ENCODE assay signal across 24 cellular contexts in genomic region chr2:68514316-68514929, GRCh38. TPM values are rescaled to one million over a fixed set of nuclear protein-coding genes. Genes with fewer than 3 reads are reported as not detected.
A peak's percentile ranks its signal among the peaks of the same experiment; 100 is the strongest.
DNase-seq lines count a peak whose midpoint lies in the region; ATAC-seq, FAIRE-seq and TF ChIP-seq lines count a peak whose summit lies in the region.
"Had no signal": no experiment of that assay in that cellular context is flagged by ENCODE, and none has a peak within 500 bp of the region (broad histone marks: within the 10 kb centered on the region; RNA-seq: fewer than 3 reads in every experiment).

No MANE protein-coding gene starts in this region.

- no peaks in the 10 kb centered on the region for H3K9me3 ChIP-seq in body of pancreas
- no peaks in the 10 kb centered on the region for H3K9me3 ChIP-seq in HepG2 (ENCODE audit: low read length)
- no peaks in the 10 kb centered on the region for H3K9me3 ChIP-seq in mucosa of descending colon
- no peaks in the 10 kb centered on the region for H3K9me3 ChIP-seq in uterus

- H3K4me1 ChIP-seq in body of pancreas (peaks cover 7% of the 10 kb centered on the region), HepG2 (ENCODE audit: insufficient read depth, low read length) (no peaks in the 10 kb centered on the region), mucosa of descending colon (ENCODE audit: low read depth) (no peaks in the 10 kb centered on the region), uterus (no peaks in the 10 kb centered on the region)

- CTCF ChIA-PET in HepG2 (lab: Yijun Ruan, JAX; ENCODE audit: low intra/inter-chr PET ratio, low total read pairs), result no interaction called here

- no peak overlapping the region for H3K27ac Mint-ChIP-seq in natural killer cell treated with Interleukin-12 subunit alpha and Interleukin-12 subunit beta and Interleukin-15 and Interleukin-18, amount 100 ng/mL, for 72 hours
- H3K27ac Mint-ChIP-seq: B cell; CD8-positive, alpha-beta T cell had no signal

- no peaks in the 10 kb centered on the region for H3K27me3 Mint-ChIP-seq in natural killer cell treated with Interleukin-12 subunit alpha and Interleukin-12 subunit beta and Interleukin-15 and Interleukin-18, amount 100 ng/mL, for 72 hours
- H3K27me3 Mint-ChIP-seq: B cell; CD4-positive, CD25-positive, alpha-beta regulatory T cell had no signal

- H3K9me3 Mint-ChIP-seq in natural killer cell treated with Interleukin-12 subunit alpha and Interleukin-12 subunit beta and Interleukin-15 and Interleukin-18, amount 100 ng/mL, for 72 hours, result no peaks in the 10 kb centered on the region

- H3K36me3 Mint-ChIP-seq in natural killer cell treated with Interleukin-12 subunit alpha and Interleukin-12 subunit beta and Interleukin-15 and Interleukin-18, amount 100 ng/mL, for 72 hours, result no peaks in the 10 kb centered on the region
- H3K36me3 Mint-ChIP-seq: CD8-positive, alpha-beta T cell had no signal

- POLR2A ChIA-PET in HepG2 (lab: Yijun Ruan, JAX), result no interaction called here

- H3K9ac ChIP-seq in HepG2 (ENCODE audit: insufficient read depth, low read depth, low read length), result no peak overlapping the region
- H3K9ac ChIP-seq: BLaER1, GM23248 had no signal

- H3K4me3 ChIP-seq in body of pancreas, result no peak overlapping the region
- no peak overlapping the region for H3K4me3 ChIP-seq in HepG2 (replicated peaks in 1 of 3; ENCODE audit: insufficient read depth in 1 of 3, low read depth in 2 of 3, low read length in 3 of 3)
- H3K4me3 ChIP-seq in mucosa of descending colon, result no peak overlapping the region
- H3K4me3 ChIP-seq in uterus, result no peak overlapping the region
- H3K4me3 ChIP-seq: BLaER1, GM23248 had no signal

- no peak for FAIRE-seq in HepG2 (lab: Jason Lieb, UNC)
- FAIRE-seq: A204.1, D721Med, GM12891, GM18507, H1 had no signal

- TF ChIP-seq RAD21 in HepG2 (CRISPR knock-in tag; IDR thresholded peaks at IDR 0.05), result no peak

- no peaks in the 10 kb centered on the region for H3K79me2 ChIP-seq in HepG2 (ENCODE audit: insufficient read depth, low read length)

- H3K36me3 ChIP-seq in body of pancreas (replicated peaks in 1 of 2; ENCODE audit: insufficient read depth in 1 of 2, low read depth in 2 of 2) (no peaks in the 10 kb centered on the region), HepG2 (replicated peaks in 1 of 2; ENCODE audit: control insufficient read depth in 1 of 2, insufficient read depth in 2 of 2, low read length in 2 of 2) (no peaks in the 10 kb centered on the region), mucosa of descending colon (ENCODE audit: low read depth) (no peaks in the 10 kb centered on the region), uterus (no peaks in the 10 kb centered on the region)
- H3K36me3 ChIP-seq: BLaER1 had no signal

- WGBS in body of pancreas, 2 donors, result 20 to 33% methylated on average over 2 of the region's 2 CpGs
- WGBS in HepG2 (ENCODE audit: low lambda C conversion rate), result 2% methylated on average over 2 of the region's 2 CpGs

- TF ChIP-seq CTCF in body of pancreas (IDR thresholded peaks at IDR 0.05) (no peak), HepG2 (CRISPR knock-in tag; IDR thresholded peaks at IDR 0.05) (no peak), mucosa of descending colon (IDR thresholded peaks at IDR 0.05) (no peak), uterus (IDR thresholded peaks at IDR 0.05) (no peak)

- H3K27me3 ChIP-seq in body of pancreas (no peaks in the 10 kb centered on the region), HepG2 (ENCODE audit: control insufficient read depth in 1 of 2, insufficient read depth in 2 of 2, low read length in 2 of 2) (no peaks in the 10 kb centered on the region), uterus (no peaks in the 10 kb centered on the region)
- H3K27me3 ChIP-seq: BLaER1 had no signal

- no peak for TF ChIP-seq EP300 in HepG2 (IDR thresholded peaks at IDR 0.05; ENCODE audit: low read depth in 2 of 2, low read length in 2 of 2)
- TF ChIP-seq EP300 in HepG2 (CRISPR knock-in tag; IDR thresholded peaks at IDR 0.05; ENCODE audit: borderline replicate concordance), result no peak

- no TSS peak for BruUV-seq in HepG2 (replicated peaks; lab: Mats Ljungman, UMichigan)

- H3K4me2 ChIP-seq in HepG2 (ENCODE audit: low read depth, low read length), result no peak overlapping the region
- H3K4me2 ChIP-seq: BLaER1 had no signal

- H3K27ac ChIP-seq in body of pancreas (no peak overlapping the region), HepG2 (ENCODE audit: extremely low read length, insufficient read depth, low read length) (no peak overlapping the region), uterus (no peak overlapping the region)
- H3K27ac ChIP-seq: BLaER1, C4-2B, GM23248 had no signal

- TF ChIP-seq POLR2A in body of pancreas (IDR thresholded peaks at IDR 0.05), result no peak
- no peak for TF ChIP-seq POLR2A in HepG2 (IDR thresholded peaks at IDR 0.05; ENCODE audit: insufficient read depth in 1 of 2, low read depth in 2 of 2, low read length in 2 of 2)
- TF ChIP-seq POLR2A in uterus (IDR thresholded peaks at IDR 0.05), result no peak

- DNase-seq in body of pancreas, result peak in 1 of 4 donors; percentile 21
- no peak for DNase-seq in HepG2 (ENCODE audit: low spot score)
- peak in 1 of 3 donors; percentile 7 for DNase-seq in mucosa of descending colon
- no peak for DNase-seq in natural killer cell treated with Interleukin-12 subunit alpha and Interleukin-12 subunit beta and Interleukin-15 and Interleukin-18, amount 100 ng/mL, for 72 hours (ENCODE audit: low spot score)
- no peak for DNase-seq in DMS 273 (lab: John Stamatoyannopoulos, UW; ENCODE audit: unreplicated experiment)
- DNase-seq in A172 (ENCODE audit: low spot score), result no peak
- no peak for DNase-seq in uterus
- DNase-seq: CD4-positive, CD25-positive, alpha-beta regulatory T cell; CD8-positive, alpha-beta T cell; DMS53; DMS79 treated with DMSO at 0.1 percent for 48 hours; GF-D8; GM23248; H7; HCEC 1CT had no signal

- in situ Hi-C loops in HepG2 (cut with HindIII; ENCODE audit: extremely low pct_ligation_motif_present, low pct_unique_long_range_greater_than_20kb), result no loop called here

- no peak overlapping the region for H3K4me3 Mint-ChIP-seq in natural killer cell treated with Interleukin-12 subunit alpha and Interleukin-12 subunit beta and Interleukin-15 and Interleukin-18, amount 100 ng/mL, for 72 hours
- H3K4me3 Mint-ChIP-seq: B cell; CD4-positive, CD25-positive, alpha-beta regulatory T cell; CD8-positive, alpha-beta T cell had no signal

- ATAC-seq in body of pancreas (peak; percentile 52), HepG2 (peak; percentile 48; the same call in 2 of the 3 replicates), mucosa of descending colon (peak; percentile 33)
- ATAC-seq in natural killer cell treated with Interleukin-12 subunit alpha and Interleukin-12 subunit beta and Interleukin-15 and Interleukin-18, amount 100 ng/mL, for 72 hours, result no peak
- ATAC-seq: CD8-positive, alpha-beta T cell had no signal

- no peak overlapping the region for H2AFZ ChIP-seq in HepG2 (ENCODE audit: low read length)
- H2AFZ ChIP-seq: GM23248 had no signal

- no peaks in the 10 kb centered on the region for H3K4me1 Mint-ChIP-seq in natural killer cell treated with Interleukin-12 subunit alpha and Interleukin-12 subunit beta and Interleukin-15 and Interleukin-18, amount 100 ng/mL, for 72 hours (ENCODE audit: low read depth in 2 of 2)
- H3K4me1 Mint-ChIP-seq: B cell; CD4-positive, CD25-positive, alpha-beta regulatory T cell had no signal

- intact Hi-C loops in body of pancreas (cut with DNase I), result no loop called here
- intact Hi-C loops in HepG2 (cut with micrococcal nuclease; ENCODE audit: unreplicated experiment), result no loop called here
- intact Hi-C loops in mucosa of descending colon (cut with DNase I, micrococcal nuclease), result no loop called here
- intact Hi-C loops in uterus (cut with DNase I; ENCODE audit: low total_unique reads), result no loop called here

- H4K20me1 ChIP-seq in HepG2 (ENCODE audit: insufficient read depth, low read length), result no peaks in the 10 kb centered on the region
- H4K20me1 ChIP-seq: BLaER1 had no signal

RNA-seq across cellular contexts. Expression of gene APLF, which starts 47.0 kb away (rescaled TPM):
- total RNA-seq in body of pancreas (1 to 10 TPM; 3.9 to 4.0 TPM), HepG2 (2016; rRNA removed; fragmentation: Illumina TruSeq; extraction: Trizol) (2.0 and 2.2 TPM in 2 replicates), mucosa of descending colon (1 to 10 TPM; 1.9 to 9.7 (median 2.7) TPM), uterus (10 to 100 TPM; 11.3 to 25.9 (median 17.1) TPM)
- 13.5 and 14.5 TPM in 2 replicates for total RNA-seq in HepG2 (2016; cell fraction: cytosol; rRNA removed; fragmentation: Illumina TruSeq; extraction: Trizol; ENCODE audit: low read depth)
- total RNA-seq in HepG2 (2016; cell fraction: insoluble cytoplasmic fraction; rRNA removed; fragmentation: Illumina TruSeq; extraction: Trizol), result 1.7 and 2.3 TPM in 2 replicates
- 7.8 and 9.4 TPM in 2 replicates for total RNA-seq in HepG2 (2016; cell fraction: membrane; rRNA removed; fragmentation: Illumina TruSeq; extraction: Trizol)
- total RNA-seq in HepG2 (2016; cell fraction: nucleus; rRNA removed; fragmentation: Illumina TruSeq; extraction: Trizol), result 2.2 and 2.3 TPM in 2 replicates
- 0.45 and 0.57 TPM in 2 replicates for polyA plus RNA-seq in HepG2 (2011; rRNA removed)
- 0.24 and 0.33 TPM in 2 replicates for polyA plus RNA-seq in HepG2 (2011; cell fraction: cytosol; rRNA removed)
- 0.34 and 0.47 TPM in 2 replicates for polyA plus RNA-seq in HepG2 (2011; cell fraction: nucleus; rRNA removed)
- polyA plus RNA-seq in HepG2 (2012), result 0.60 and 0.76 TPM in 2 replicates
- 0.14 and 0.24 TPM in 2 replicates for polyA plus RNA-seq in HepG2 (2016; cell fraction: cytosol; fragmentation: Illumina TruSeq; extraction: Trizol; ENCODE audit: low read depth)
- polyA plus RNA-seq in HepG2 (2016; cell fraction: insoluble cytoplasmic fraction; fragmentation: Illumina TruSeq; extraction: Trizol; ENCODE audit: low read depth), result 1.5 and 2.1 TPM in 2 replicates
- polyA plus RNA-seq in HepG2 (2016; cell fraction: membrane; fragmentation: Illumina TruSeq; extraction: Trizol; ENCODE audit: low read depth), result 0.31 and 0.42 TPM in 2 replicates
- 1.4 and 1.7 TPM in 2 replicates for polyA plus RNA-seq in HepG2 (2016; cell fraction: nucleus; fragmentation: Illumina TruSeq; extraction: Trizol; ENCODE audit: insufficient read depth, low read depth)
- polyA minus RNA-seq in HepG2 (2011; rRNA and poly(A)+ RNA removed; ENCODE audit: low replicate concordance), result 0.05 and 0.44 TPM in 2 replicates
- 0.79 and 2.0 TPM in 2 replicates for polyA minus RNA-seq in HepG2 (2011; cell fraction: cytosol; rRNA and poly(A)+ RNA removed)
- polyA minus RNA-seq in HepG2 (2011; cell fraction: nucleus; rRNA and poly(A)+ RNA removed), result 3.0 and 4.1 TPM in 2 replicates
- 1 to 10 TPM; 2.0 to 3.2 TPM for total RNA-seq in natural killer cell treated with Interleukin-12 subunit alpha and Interleukin-12 subunit beta and Interleukin-15 and Interleukin-18, amount 100 ng/mL, for 72 hours
- 3.7 and 6.8 TPM in 2 replicates for total RNA-seq in A172 (2014; rRNA removed; shearing (Covaris generic))

RNA-seq across cellular contexts. Expression of gene FBXO48, which starts 47.3 kb away (rescaled TPM):
- total RNA-seq in body of pancreas (1 to 10 TPM in 1 of 2 donors, under 1 TPM in 1; 0.78 to 3.0 TPM), HepG2 (2016; rRNA removed; fragmentation: Illumina TruSeq; extraction: Trizol) (0.42 and 0.59 TPM in 2 replicates), mucosa of descending colon (1 to 10 TPM; 1.5 to 2.6 (median 1.9) TPM), uterus (1 to 10 TPM in 2 of 4 donors, under 1 TPM in 1, not detected in 1; 0.55 to 6.8 (median 1.5) TPM)
- total RNA-seq in HepG2 (2016; cell fraction: cytosol; rRNA removed; fragmentation: Illumina TruSeq; extraction: Trizol; ENCODE audit: low read depth), result 0.18 and 0.20 TPM in 2 replicates
- total RNA-seq in HepG2 (2016; cell fraction: insoluble cytoplasmic fraction; rRNA removed; fragmentation: Illumina TruSeq; extraction: Trizol), result 0.41 and 0.59 TPM in 2 replicates
- 0.41 and 0.56 TPM in 2 replicates for total RNA-seq in HepG2 (2016; cell fraction: membrane; rRNA removed; fragmentation: Illumina TruSeq; extraction: Trizol)
- 0.56 and 0.69 TPM in 2 replicates for total RNA-seq in HepG2 (2016; cell fraction: nucleus; rRNA removed; fragmentation: Illumina TruSeq; extraction: Trizol)
- 0.86 and 1.1 TPM in 2 replicates for polyA plus RNA-seq in HepG2 (2011; rRNA removed)
- 0.32 and 0.64 TPM in 2 replicates for polyA plus RNA-seq in HepG2 (2011; cell fraction: cytosol; rRNA removed)
- polyA plus RNA-seq in HepG2 (2011; cell fraction: nucleus; rRNA removed), result 0.53 and 0.93 TPM in 2 replicates
- 0.45 and 0.62 TPM in 2 replicates for polyA plus RNA-seq in HepG2 (2012)
- polyA plus RNA-seq in HepG2 (2016; cell fraction: cytosol; fragmentation: Illumina TruSeq; extraction: Trizol; ENCODE audit: low read depth), result 0.22 and 0.27 TPM in 2 replicates
- polyA plus RNA-seq in HepG2 (2016; cell fraction: insoluble cytoplasmic fraction; fragmentation: Illumina TruSeq; extraction: Trizol; ENCODE audit: low read depth), result 0.68 and 0.71 TPM in 2 replicates
- 0.33 and 0.52 TPM in 2 replicates for polyA plus RNA-seq in HepG2 (2016; cell fraction: membrane; fragmentation: Illumina TruSeq; extraction: Trizol; ENCODE audit: low read depth)
- 1.5 and 1.6 TPM in 2 replicates for polyA plus RNA-seq in HepG2 (2016; cell fraction: nucleus; fragmentation: Illumina TruSeq; extraction: Trizol; ENCODE audit: insufficient read depth, low read depth)
- 0.28 and 0.68 TPM in 2 replicates for polyA minus RNA-seq in HepG2 (2011; rRNA and poly(A)+ RNA removed; ENCODE audit: low replicate concordance)
- 0.44 and 0.49 TPM in 2 replicates for polyA minus RNA-seq in HepG2 (2011; cell fraction: cytosol; rRNA and poly(A)+ RNA removed)
- polyA minus RNA-seq in HepG2 (2011; cell fraction: nucleus; rRNA and poly(A)+ RNA removed), result 1.5 and 1.6 TPM in 2 replicates
- 1 to 10 TPM; 1.8 to 2.5 TPM for total RNA-seq in natural killer cell treated with Interleukin-12 subunit alpha and Interleukin-12 subunit beta and Interleukin-15 and Interleukin-18, amount 100 ng/mL, for 72 hours
- 0.43 and 0.67 TPM in 2 replicates for total RNA-seq in A172 (2014; rRNA removed; shearing (Covaris generic))
- total RNA-seq: G401 had no signal

Comparison
In these comparisons a context has a peak if more than half of its experiments do, and no peak if none do; other contexts are left out.
1. ATAC-seq: peak in body of pancreas (single experiment), HepG2 (single experiment) and mucosa of descending colon (single experiment); none in natural killer cell treated with Interleukin-12 subunit alpha and Interleukin-12 subunit beta and Interleukin-15 and Interleukin-18, amount 100 ng/mL, for 72 hours (0 of 2).